Comparison of ENCODE assay signal across 27 cellular contexts in genomic region chr22:20986365-20986764, GRCh38. TPM values are rescaled to one million over a fixed set of nuclear protein-coding genes. Genes with fewer than 3 reads are reported as not detected.
"Had no signal": no experiment of that assay in that cellular context is flagged by ENCODE, and none has a peak within 500 bp of the region (broad histone marks: within the 10 kb centered on the region; RNA-seq: fewer than 3 reads in every experiment).

No MANE protein-coding gene starts in this region.

- ATAC-seq: mucosa of descending colon; naive thymus-derived CD4-positive, alpha-beta T cell; natural killer cell treated with Interleukin-12 subunit alpha and Interleukin-12 subunit beta and Interleukin-15 and Interleukin-18, amount 100 ng/mL, for 72 hours; right lobe of liver; stimulated activated naive B cell treated with anti-CD40 and anti-IgM and Interleukin-4, amounts not matched to agents 10 μg/mL and 1 μg/mL and 100 μg/mL, for 72 hours; upper lobe of right lung had no signal

- H3K27ac ChIP-seq: left ventricle myocardium inferior, ovary, right atrium auricular region, right lobe of liver, suprapubic skin, thoracic aorta, tibial artery, upper lobe of right lung had no signal

- FAIRE-seq: urothelium cell line had no signal

- H3K27me3 Mint-ChIP-seq: memory B cell; naive thymus-derived CD4-positive, alpha-beta T cell; natural killer cell treated with Interleukin-12 subunit alpha and Interleukin-12 subunit beta and Interleukin-15 and Interleukin-18, amount 100 ng/mL, for 72 hours; progenitor cell of endocrine pancreas; stimulated activated naive B cell treated with anti-CD40 and anti-IgM and Interleukin-4, amounts not matched to agents 10 μg/mL and 1 μg/mL and 100 μg/mL, for 72 hours; stimulated activated naive CD8-positive, alpha-beta T cell treated with anti-CD3 and anti-CD28 coated beads, Interleukin-15, Interleukin-2, amounts not matched to agents 100 ng/mL and 50 ng/mL, for 24 hours had no signal

- H3K9me3 ChIP-seq: left ventricle myocardium inferior, mucosa of descending colon, ovary, right atrium auricular region, right lobe of liver, suprapubic skin, thoracic aorta, tibial artery, upper lobe of right lung had no signal

- H3K36me3 ChIP-seq: ovary had no signal

- H3K9me3 Mint-ChIP-seq: memory B cell; natural killer cell treated with Interleukin-12 subunit alpha and Interleukin-12 subunit beta and Interleukin-15 and Interleukin-18, amount 100 ng/mL, for 72 hours; stimulated activated naive B cell treated with anti-CD40 and anti-IgM and Interleukin-4, amounts not matched to agents 10 μg/mL and 1 μg/mL and 100 μg/mL, for 72 hours; stimulated activated naive CD8-positive, alpha-beta T cell treated with anti-CD3 and anti-CD28 coated beads, Interleukin-15, Interleukin-2, amounts not matched to agents 100 ng/mL and 50 ng/mL, for 24 hours had no signal

- DNase-seq: islet precursor cell; left ventricle myocardium inferior; midbrain; mucosa of descending colon; naive thymus-derived CD4-positive, alpha-beta T cell; ovary; right lobe of liver; stimulated activated CD4-positive, alpha-beta T cell treated with anti-CD3 and anti-CD28 coated beads, Interleukin-12 subunit alpha, Interleukin-12 subunit beta, amount 100 ng/mL, for 4 hours; stimulated activated CD4-positive, alpha-beta T cell treated with anti-CD3 and anti-CD28 coated beads, Interleukin-15, amount 100 ng/mL, for 24 hours; stimulated activated CD4-positive, alpha-beta T cell treated with anti-CD3 and anti-CD28 coated beads, Interleukin-2, amount 100 ng/mL, for 24 hours; stimulated activated CD4-positive, alpha-beta T cell treated with anti-CD3 and anti-CD28 coated beads, Interleukin-4, amount 100 ng/mL, for 1 hour; stimulated activated naive B cell treated with anti-CD40 and anti-IgM and Interleukin-4, amounts not matched to agents 10 μg/mL and 1 μg/mL and 100 μg/mL, for 72 hours; tibial artery; trophoblast cell; upper lobe of right lung had no signal

- H3K4me3 Mint-ChIP-seq: memory B cell; naive thymus-derived CD4-positive, alpha-beta T cell; natural killer cell treated with Interleukin-12 subunit alpha and Interleukin-12 subunit beta and Interleukin-15 and Interleukin-18, amount 100 ng/mL, for 72 hours; stimulated activated naive B cell treated with anti-CD40 and anti-IgM and Interleukin-4, amounts not matched to agents 10 μg/mL and 1 μg/mL and 100 μg/mL, for 72 hours; stimulated activated naive CD8-positive, alpha-beta T cell treated with anti-CD3 and anti-CD28 coated beads, Interleukin-15, Interleukin-2, amounts not matched to agents 100 ng/mL and 50 ng/mL, for 24 hours had no signal

- H3K27me3 ChIP-seq: ovary, right atrium auricular region, right lobe of liver, suprapubic skin, tibial artery, upper lobe of right lung had no signal

- H3K27ac Mint-ChIP-seq: memory B cell; natural killer cell treated with Interleukin-12 subunit alpha and Interleukin-12 subunit beta and Interleukin-15 and Interleukin-18, amount 100 ng/mL, for 72 hours; progenitor cell of endocrine pancreas; stimulated activated naive B cell treated with anti-CD40 and anti-IgM and Interleukin-4, amounts not matched to agents 10 μg/mL and 1 μg/mL and 100 μg/mL, for 72 hours; stimulated activated naive CD8-positive, alpha-beta T cell treated with anti-CD3 and anti-CD28 coated beads, Interleukin-15, Interleukin-2, amounts not matched to agents 100 ng/mL and 50 ng/mL, for 24 hours had no signal

- H3K4me3 ChIP-seq: left ventricle myocardium inferior, lung, mucosa of descending colon, ovary, right atrium auricular region, right lobe of liver, suprapubic skin, thoracic aorta, tibial artery, upper lobe of right lung had no signal

RNA-seq across cellular contexts. Expression of gene P2RX6, which starts 28.6 kb away (rescaled TPM):
- total RNA-seq: kidney epithelial cell; natural killer cell treated with Interleukin-12 subunit alpha and Interleukin-12 subunit beta and Interleukin-15 and Interleukin-18, amount 100 ng/mL, for 72 hours had no signal

RNA-seq across cellular contexts. Expression of gene SLC7A4, which starts 46.0 kb away (rescaled TPM):
- total RNA-seq: natural killer cell treated with Interleukin-12 subunit alpha and Interleukin-12 subunit beta and Interleukin-15 and Interleukin-18, amount 100 ng/mL, for 72 hours; pulmonary artery endothelial cell had no signal
- polyA plus RNA-seq: neural cell had no signal
